Comparison of ENCODE assay signal across 12 cellular contexts in the genomic region with DNA sequence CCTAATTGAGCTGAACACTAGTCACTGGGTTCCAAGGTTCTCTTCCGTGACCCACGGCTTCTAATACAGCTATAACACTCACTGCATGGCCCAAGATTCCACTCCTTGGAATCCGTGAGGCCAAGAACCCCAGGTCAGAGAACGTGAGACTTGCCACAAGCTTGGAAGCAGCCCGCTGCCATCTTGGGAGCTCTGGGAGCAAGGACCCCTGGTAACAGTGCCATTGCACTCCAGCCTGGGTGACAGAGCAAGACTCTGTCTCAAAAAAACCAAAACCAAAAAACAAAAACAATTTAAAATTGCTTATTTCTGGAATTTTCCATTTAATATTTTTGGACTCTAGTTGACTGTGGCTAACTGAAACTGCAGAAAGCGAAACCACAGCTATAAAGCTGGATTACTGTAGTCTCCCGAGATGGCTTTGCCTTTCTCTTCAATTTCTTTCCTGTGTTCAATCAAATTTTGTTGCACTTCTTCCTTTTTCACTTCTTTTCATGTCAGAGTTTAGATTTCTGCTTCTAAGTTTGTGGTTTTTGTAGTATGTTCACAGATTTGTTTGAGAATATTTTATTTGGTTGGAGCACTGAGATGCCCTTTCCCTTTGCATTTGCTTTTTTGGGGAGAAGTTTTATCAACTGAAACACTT. TPM values are rescaled to one million over a fixed set of nuclear protein-coding genes. Genes with fewer than 3 reads are reported as not detected.
DNase-seq lines count a peak whose midpoint lies in the region; ATAC-seq, FAIRE-seq and TF ChIP-seq lines count a peak whose summit lies in the region.
"Had no signal": no experiment of that assay in that cellular context is flagged by ENCODE, and none has a peak within 500 bp of the region (broad histone marks: within the 10 kb centered on the region; RNA-seq: fewer than 3 reads in every experiment).

No MANE protein-coding gene starts in this region.

- no peaks in the 10 kb centered on the region for H4K20me1 ChIP-seq in HepG2 (ENCODE audit: insufficient read depth, low read length)

- TF ChIP-seq CTCF in right lobe of liver (IDR thresholded peaks at IDR 0.05) (no peak), HepG2 (CRISPR knock-in tag; IDR thresholded peaks at IDR 0.05) (no peak), Peyer's patch (IDR thresholded peaks at IDR 0.05) (no peak), progenitor cell of endocrine pancreas (IDR thresholded peaks at IDR 0.05; ENCODE audit: unreplicated experiment) (no peak)

- DNase-seq in right lobe of liver (no peak), HepG2 (ENCODE audit: low spot score) (no peak), Peyer's patch (no peak), progenitor cell of endocrine pancreas (ENCODE audit: low spot score, unreplicated experiment) (no peak), NCI-H345 treated with DMSO at 0.1 percent for 48 hours (lab: John Stamatoyannopoulos, UW; ENCODE audit: unreplicated experiment) (no peak), nucleus accumbens (lab: John Stamatoyannopoulos, UW) (no peak)
- no peak for DNase-seq in activated CD4-positive, alpha-beta T cell treated with anti-CD3 and anti-CD28 coated beads, Interleukin-2, amount 50 U/mL, for 48 hours
- DNase-seq: left ventricle myocardium superior, NCI-H69, uterus had no signal

- intact Hi-C loops in right lobe of liver (cut with DNase I), result no loop called here
- intact Hi-C loops in HepG2 (cut with micrococcal nuclease; ENCODE audit: unreplicated experiment), result no loop called here

- TF ChIP-seq POLR2A in right lobe of liver (IDR thresholded peaks at IDR 0.05) (no peak), HepG2 (IDR thresholded peaks at IDR 0.05; ENCODE audit: insufficient read depth in 1 of 2, low read depth in 2 of 2, low read length in 2 of 2) (no peak), Peyer's patch (IDR thresholded peaks at IDR 0.05) (no peak)

- no peaks in the 10 kb centered on the region for H3K9me3 ChIP-seq in right lobe of liver
- peaks cover 15% of the 10 kb centered on the region for H3K9me3 ChIP-seq in HepG2 (ENCODE audit: low read length)
- H3K9me3 ChIP-seq in Peyer's patch, result no peaks in the 10 kb centered on the region
- H3K9me3 ChIP-seq in muscle layer of duodenum (ENCODE audit: control insufficient read depth in 1 of 2, low read length in 2 of 2), result no peaks in the 10 kb centered on the region

- H3K4me1 Mint-ChIP-seq in progenitor cell of endocrine pancreas (ENCODE audit: low read depth), result no peaks in the 10 kb centered on the region

- H3K4me1 ChIP-seq in right lobe of liver, result peaks cover 0 to 3% (median 0%) of the 10 kb centered on the region in 4 donors
- H3K4me1 ChIP-seq in HepG2 (ENCODE audit: insufficient read depth, low read length), result peaks cover 18% of the 10 kb centered on the region
- peaks cover 0 to 7% (median 0%) of the 10 kb centered on the region in 4 donors for H3K4me1 ChIP-seq in Peyer's patch
- H3K4me1 ChIP-seq in muscle layer of duodenum (ENCODE audit: control insufficient read depth in 1 of 2, insufficient read depth in 2 of 2, low read length in 2 of 2), result no peaks in the 10 kb centered on the region
- H3K4me1 ChIP-seq: adrenal gland, uterus had no signal

- no peak overlapping the region for H3K4me2 ChIP-seq in HepG2 (ENCODE audit: low read depth, low read length)

- CTCF ChIA-PET in HepG2 (lab: Yijun Ruan, JAX; ENCODE audit: low intra/inter-chr PET ratio, low total read pairs), result no interaction called here

- peaks cover 5% of the 10 kb centered on the region for H3K36me3 Mint-ChIP-seq in progenitor cell of endocrine pancreas (ENCODE audit: insufficient read depth)

- TF ChIP-seq EP300 in HepG2 (IDR thresholded peaks at IDR 0.05; ENCODE audit: low read depth in 2 of 2, low read length in 2 of 2) (no peak), HepG2 (CRISPR knock-in tag; IDR thresholded peaks at IDR 0.05; ENCODE audit: borderline replicate concordance) (no peak)

- H3K79me2 ChIP-seq in HepG2 (ENCODE audit: insufficient read depth, low read length), result no peaks in the 10 kb centered on the region

- H3K27me3 ChIP-seq in right lobe of liver (no peaks in the 10 kb centered on the region), HepG2 (ENCODE audit: control insufficient read depth in 1 of 2, insufficient read depth in 2 of 2, low read length in 2 of 2) (no peaks in the 10 kb centered on the region), Peyer's patch (no peaks in the 10 kb centered on the region), muscle layer of duodenum (ENCODE audit: low read depth, low read length) (no peaks in the 10 kb centered on the region)
- H3K27me3 ChIP-seq: adrenal gland, uterus had no signal

- no peak for TF ChIP-seq RAD21 in HepG2 (CRISPR knock-in tag; IDR thresholded peaks at IDR 0.05)

- H3K4me3 ChIP-seq in right lobe of liver (peak overlapping the region; percentile 12 to 17 (median 15)), HepG2 (replicated peaks in 1 of 3; ENCODE audit: insufficient read depth in 1 of 3, low read depth in 2 of 3, low read length in 3 of 3) (no peak overlapping the region), Peyer's patch (peak overlapping the region; percentile 6 to 25 (median 24)), muscle layer of duodenum (ENCODE audit: low read depth in 1 of 2, low read length in 2 of 2) (peak overlapping the region; percentile 4 to 61)
- H3K4me3 ChIP-seq: uterus had no signal

- no peak overlapping the region for H3K27ac Mint-ChIP-seq in progenitor cell of endocrine pancreas

- POLR2A ChIA-PET in HepG2 (lab: Yijun Ruan, JAX), result no interaction called here

- H3K27me3 Mint-ChIP-seq in progenitor cell of endocrine pancreas, result no peaks in the 10 kb centered on the region

- no peak overlapping the region for H2AFZ ChIP-seq in HepG2 (ENCODE audit: low read length)

- H3K36me3 ChIP-seq in right lobe of liver (no peaks in the 10 kb centered on the region), HepG2 (replicated peaks in 1 of 2; ENCODE audit: control insufficient read depth in 1 of 2, insufficient read depth in 2 of 2, low read length in 2 of 2) (no peaks in the 10 kb centered on the region), Peyer's patch (no peaks in the 10 kb centered on the region), muscle layer of duodenum (ENCODE audit: control insufficient read depth in 1 of 2, insufficient read depth in 2 of 2, low read length in 2 of 2) (no peaks in the 10 kb centered on the region)
- H3K36me3 ChIP-seq: adrenal gland, uterus had no signal

- no peak overlapping the region for H3K9ac ChIP-seq in HepG2 (ENCODE audit: insufficient read depth, low read depth, low read length)

- in situ Hi-C loops in HepG2 (cut with HindIII; ENCODE audit: extremely low pct_ligation_motif_present, low pct_unique_long_range_greater_than_20kb), result no loop called here

- no peak for FAIRE-seq in HepG2 (lab: Jason Lieb, UNC)

- WGBS in right lobe of liver (ENCODE audit: insufficient coverage, low coverage, low lambda C conversion rate, missing lambda C conversion rate), result 75% methylated on average over 5 of the region's 7 CpGs
- 95% methylated on average over 6 of the region's 7 CpGs for WGBS in HepG2 (ENCODE audit: low lambda C conversion rate)

- peak overlapping the region in 1 of 3 donors; percentile 42 for H3K27ac ChIP-seq in right lobe of liver
- H3K27ac ChIP-seq in HepG2 (ENCODE audit: extremely low read length, insufficient read depth, low read length), result no peak overlapping the region
- peak overlapping the region; percentile 10 to 73 (median 41) for H3K27ac ChIP-seq in Peyer's patch
- peak overlapping the region; percentile 42 for H3K27ac ChIP-seq in muscle layer of duodenum (ENCODE audit: low read length)
- H3K27ac ChIP-seq: uterus had no signal

- no TSS peak for BruUV-seq in HepG2 (replicated peaks; lab: Mats Ljungman, UMichigan)

- H3K4me3 Mint-ChIP-seq in progenitor cell of endocrine pancreas (ENCODE audit: low read depth), result no peak overlapping the region

- peak in 1 of 4 donors; percentile 29 for ATAC-seq in right lobe of liver
- no peak for ATAC-seq in HepG2

- peaks cover 3% of the 10 kb centered on the region for H3K9me3 Mint-ChIP-seq in progenitor cell of endocrine pancreas (ENCODE audit: low read depth)

RNA-seq across cellular contexts. Expression of a gene that starts 44.7 kb away (rescaled TPM):
- total RNA-seq in right lobe of liver, result 1 to 10 TPM; 2.7 to 8.4 (median 6.0) TPM
- total RNA-seq in HepG2 (2016; rRNA removed; fragmentation: Illumina TruSeq; extraction: Trizol), result 7.2 and 8.3 TPM in 2 replicates
- 1.5 TPM in 2 replicates for total RNA-seq in HepG2 (2016; cell fraction: cytosol; rRNA removed; fragmentation: Illumina TruSeq; extraction: Trizol; ENCODE audit: low read depth)
- total RNA-seq in HepG2 (2016; cell fraction: insoluble cytoplasmic fraction; rRNA removed; fragmentation: Illumina TruSeq; extraction: Trizol), result 8.2 TPM in 2 replicates
- total RNA-seq in HepG2 (2016; cell fraction: membrane; rRNA removed; fragmentation: Illumina TruSeq; extraction: Trizol), result 3.4 and 3.6 TPM in 2 replicates
- total RNA-seq in HepG2 (2016; cell fraction: nucleus; rRNA removed; fragmentation: Illumina TruSeq; extraction: Trizol), result 20.5 and 21.3 TPM in 2 replicates
- polyA plus RNA-seq in HepG2 (2011; rRNA removed), result 3.3 and 4.6 TPM in 2 replicates
- polyA plus RNA-seq in HepG2 (2011; cell fraction: cytosol; rRNA removed), result 1.1 and 1.8 TPM in 2 replicates
- 5.3 and 6.3 TPM in 2 replicates for polyA plus RNA-seq in HepG2 (2011; cell fraction: nucleus; rRNA removed)
- polyA plus RNA-seq in HepG2 (2012), result 3.3 and 3.5 TPM in 2 replicates
- 0.19 and 0.20 TPM in 2 replicates for polyA plus RNA-seq in HepG2 (2016; cell fraction: cytosol; fragmentation: Illumina TruSeq; extraction: Trizol; ENCODE audit: low read depth)
- polyA plus RNA-seq in HepG2 (2016; cell fraction: insoluble cytoplasmic fraction; fragmentation: Illumina TruSeq; extraction: Trizol; ENCODE audit: low read depth), result 5.9 and 6.3 TPM in 2 replicates
- polyA plus RNA-seq in HepG2 (2016; cell fraction: membrane; fragmentation: Illumina TruSeq; extraction: Trizol; ENCODE audit: low read depth), result 1.0 and 1.2 TPM in 2 replicates
- polyA plus RNA-seq in HepG2 (2016; cell fraction: nucleus; fragmentation: Illumina TruSeq; extraction: Trizol; ENCODE audit: insufficient read depth, low read depth), result 9.7 and 11.0 TPM in 2 replicates
- polyA minus RNA-seq in HepG2 (2011; rRNA and poly(A)+ RNA removed; ENCODE audit: low replicate concordance), result 5.2 and 10.4 TPM in 2 replicates
- polyA minus RNA-seq in HepG2 (2011; cell fraction: cytosol; rRNA and poly(A)+ RNA removed), result 3.8 and 5.5 TPM in 2 replicates
- 66.2 and 71.5 TPM in 2 replicates for polyA minus RNA-seq in HepG2 (2011; cell fraction: nucleus; rRNA and poly(A)+ RNA removed)
- total RNA-seq in Peyer's patch, result 10 to 100 TPM in 3 of 4 donors, 1 to 10 TPM in 1; 5.3 to 42.1 (median 12.6) TPM
- 23.0 and 23.6 TPM in 2 replicates for total RNA-seq in progenitor cell of endocrine pancreas

Comparison
In these comparisons a context has a peak if more than half of its experiments do, and no peak if none do; other contexts are left out.
1. H3K4me3 ChIP-seq: peak in right lobe of liver (3 of 3), Peyer's patch (4 of 4) and muscle layer of duodenum (2 of 2); none in HepG2 (0 of 3).